11 cellular contexts compared by ENCODE assay signal in genomic region chr7:1052031-1052818, GRCh38. TPM values are rescaled to one million over a fixed set of nuclear protein-coding genes. Genes with fewer than 3 reads are reported as not detected.
DNase-seq lines count a peak whose midpoint lies in the region; ATAC-seq and TF ChIP-seq lines count a peak whose summit lies in the region.
"Had no signal": no experiment of that assay in that cellular context is flagged by ENCODE, and none has a peak within 500 bp of the region (broad histone marks: within the 10 kb centered on the region; RNA-seq: fewer than 3 reads in every experiment).

No MANE protein-coding gene starts in this region.

- H4K20me1 ChIP-seq in H9 (ENCODE audit: control insufficient read depth, insufficient read depth, insufficient read length), result no peaks in the 10 kb centered on the region

- no peak overlapping the region; a peak in 1 of 5 replicates for H3K4me3 Mint-ChIP-seq in H9

- H3K18ac ChIP-seq in H9 (ENCODE audit: insufficient read length, low read depth, low read length), result no peak overlapping the region
- no peak overlapping the region for H3K18ac ChIP-seq in mesenchymal stem cell (ENCODE audit: low read depth in 1 of 2, low read length in 2 of 2)

- no peak overlapping the region for H4K8ac ChIP-seq in H9 (replicated peaks; ENCODE audit: insufficient read length, low read depth, low read length)
- H4K8ac ChIP-seq in mesenchymal stem cell (ENCODE audit: low read length), result no peak overlapping the region

- H3K27ac ChIP-seq in H9 (ENCODE audit: insufficient read length, low read depth, low read length) (no peak overlapping the region), coronary artery (peak overlapping the region; percentile 13 to 79), mesenchymal stem cell (ENCODE audit: low read length, poor library complexity, severe bottlenecking) (no peak overlapping the region), substantia nigra (ENCODE audit: low read depth, low read length, poor library complexity, severe bottlenecking) (peak overlapping the region; percentile 46)

- 0 out of 2 replicates have a peak, but pooled peaks cover 1% of the 10 kb centered on the region for H3K79me2 ChIP-seq in H9 (ENCODE audit: insufficient read depth, low read length)

- no peak overlapping the region for H3K4me2 ChIP-seq in H9 (ENCODE audit: insufficient read depth, insufficient read length, low read length)
- H3K4me2 ChIP-seq in mesenchymal stem cell (ENCODE audit: low read length, poor library complexity, severe bottlenecking), result no peak overlapping the region

- no peaks in the 10 kb centered on the region for H3K9me3 ChIP-seq in H9 (ENCODE audit: control insufficient read depth, low read depth, low read length)
- no peaks in the 10 kb centered on the region for H3K9me3 ChIP-seq in mesenchymal stem cell (ENCODE audit: control insufficient read depth, low read length)

- no peak overlapping the region for H2BK12ac ChIP-seq in H9 (ENCODE audit: insufficient read length, low read depth, low read length)
- H2BK12ac ChIP-seq in mesenchymal stem cell (ENCODE audit: low read length in 2 of 2), result no peak overlapping the region

- H2BK5ac ChIP-seq in H9 (ENCODE audit: insufficient read length, low read length), result no peak overlapping the region
- no peak overlapping the region for H2BK5ac ChIP-seq in mesenchymal stem cell (ENCODE audit: low read depth, low read length, poor library complexity, severe bottlenecking)

- peaks cover 6% of the 10 kb centered on the region; the same call in 1 of the 2 replicates for H3K4me1 ChIP-seq in H9 (ENCODE audit: insufficient read depth, low read length)
- H3K4me1 ChIP-seq in mesenchymal stem cell (ENCODE audit: control insufficient read depth, insufficient read depth, low read depth, low read length), result peaks cover 41% of the 10 kb centered on the region

- H3K4ac ChIP-seq in H9 (ENCODE audit: low read depth, low read length) (no peak overlapping the region; the same call in 1 of the 2 replicates), mesenchymal stem cell (ENCODE audit: low read depth in 1 of 2, low read length in 2 of 2) (no peak overlapping the region)

- no peaks in the 10 kb centered on the region for H3K23me2 ChIP-seq in H9 (ENCODE audit: insufficient read length, low read depth, low read length, poor library complexity, severe bottlenecking)

- H4K5ac ChIP-seq in H9 (ENCODE audit: insufficient read length, low read depth, low read length), result no peak overlapping the region

- H2BK15ac ChIP-seq in H9 (ENCODE audit: low read depth, low read length) (no peak overlapping the region), mesenchymal stem cell (ENCODE audit: low read depth, poor library complexity, severe bottlenecking) (no peak overlapping the region)

- no peak overlapping the region for H2BK20ac ChIP-seq in H9 (ENCODE audit: low read depth, low read length, poor library complexity, severe bottlenecking)

- H4K91ac ChIP-seq in H9 (ENCODE audit: insufficient read length, low read depth, low read length), result peak overlapping the region; percentile 40
- no peak overlapping the region for H4K91ac ChIP-seq in mesenchymal stem cell (ENCODE audit: low read length)

- H2AK5ac ChIP-seq in H9 (ENCODE audit: insufficient read length, low read length), result no peak overlapping the region
- H2AK5ac ChIP-seq in mesenchymal stem cell (ENCODE audit: low read length, severe bottlenecking), result no peak overlapping the region

- peak overlapping the region; percentile 34 to 67 (median 65); a peak in 2 of 7 replicates for H3K27ac Mint-ChIP-seq in H9

- TF ChIP-seq CTCF in H9 (conservative IDR thresholded peaks at IDR 0.05), result no peak
- TF ChIP-seq CTCF in coronary artery (IDR thresholded peaks at IDR 0.05), result no peak

- H3K4me3 ChIP-seq in coronary artery (no peak overlapping the region), mesenchymal stem cell (ENCODE audit: insufficient read depth in 1 of 2, low read depth in 1 of 2, low read length in 2 of 2) (no peak overlapping the region)

- H3K79me1 ChIP-seq in H9 (ENCODE audit: insufficient read depth, low read depth, low read length, poor library complexity, severe bottlenecking) (no peaks in the 10 kb centered on the region), mesenchymal stem cell (replicated peaks; ENCODE audit: low read length, poor library complexity, severe bottlenecking) (peaks cover 46% of the 10 kb centered on the region)

- H3K4me1 Mint-ChIP-seq in H9, result peaks cover 21 to 45% of the 10 kb centered on the region in 2 experiments

- no peaks in the 10 kb centered on the region for H3K27me3 Mint-ChIP-seq in H9 (ENCODE audit: low read depth)

- H3K36me3 ChIP-seq in mesenchymal stem cell (ENCODE audit: control insufficient read depth in 1 of 2, insufficient read depth in 2 of 2, low read depth in 1 of 2, low read length in 2 of 2), result peaks cover 0 to 41% of the 10 kb centered on the region in 2 experiments

- H3K14ac ChIP-seq in H9 (ENCODE audit: insufficient read depth, low read length) (peak overlapping the region; percentile 36; the same call in 1 of the 2 replicates), mesenchymal stem cell (ENCODE audit: low read length in 2 of 2) (no peak overlapping the region)

- ATAC-seq in GM21447 (IDR thresholded peaks at IDR 0.05; ENCODE audit: unreplicated experiment), result no peak

- no peak overlapping the region for H3T11ph ChIP-seq in H9 (ENCODE audit: low read length)

- no peaks in the 10 kb centered on the region for H3K36me3 Mint-ChIP-seq in H9 (ENCODE audit: insufficient read depth in 1 of 3, low read depth in 3 of 3)

- H2BK120ac ChIP-seq in H9 (ENCODE audit: low read depth, low read length, poor library complexity, severe bottlenecking) (no peak overlapping the region), mesenchymal stem cell (ENCODE audit: low read depth, low read length) (no peak overlapping the region)

- H3K9me3 Mint-ChIP-seq in H9, result no peaks in the 10 kb centered on the region; a peak in 1 of 5 replicates

- no peak overlapping the region for H3K9ac ChIP-seq in H9 (ENCODE audit: extremely low read depth, insufficient read length, low read length)
- peak overlapping the region; percentile 24 for H3K9ac ChIP-seq in mesenchymal stem cell (ENCODE audit: low read length)

- H3K23ac ChIP-seq in H9 (ENCODE audit: insufficient read length, low read depth, low read length), result no peak overlapping the region
- H3K23ac ChIP-seq in mesenchymal stem cell (ENCODE audit: low read length in 2 of 2), result no peak overlapping the region

- H2AFZ ChIP-seq in H9 (ENCODE audit: low read length) (no peak overlapping the region), mesenchymal stem cell (ENCODE audit: low read depth, low read length) (no peak overlapping the region)

- DNase-seq in H9 (no peak), coronary artery (ENCODE audit: low spot score) (no peak), mesenchymal stem cell (no peak), substantia nigra (lab: John Stamatoyannopoulos, UW) (peak in 15 of 49 donors; percentile 27 to 86 (median 39)), NAMALWA (ENCODE audit: low spot score) (no peak)
- DNase-seq in effector CD8-positive, alpha-beta T cell (lab: John Stamatoyannopoulos, UW), result no peak
- no peak for DNase-seq in activated CD8-positive, alpha-beta memory T cell treated with anti-CD3 and anti-CD28 coated beads, Interleukin-2, amount 50 U/mL, for 48 hours
- DNase-seq: kidney glomerular epithelial cell, NCI-H1048, SIG-M5 had no signal

- WGBS in H9 (ENCODE audit: extremely low coverage, insufficient read length, low lambda C conversion rate), result no CpG with 5 or more reads among the region's 20 CpGs
- WGBS in mesenchymal stem cell, result 92% methylated on average over 20 of the region's 20 CpGs

- no peak overlapping the region for H3K56ac ChIP-seq in H9 (ENCODE audit: insufficient read length, low read depth, low read length)

- H3K27me3 ChIP-seq in H9 (ENCODE audit: insufficient read depth, low read length) (no peaks in the 10 kb centered on the region), mesenchymal stem cell (ENCODE audit: control insufficient read depth in 1 of 2, insufficient read depth in 1 of 2, low read length in 2 of 2) (no peaks in the 10 kb centered on the region)

RNA-seq across cellular contexts. Expression of gene GPR146, which starts 7.9 kb away (rescaled TPM):
- 1.4 and 1.6 TPM in 2 replicates for total RNA-seq in H9 (2021)
- 0.36 TPM for polyA plus RNA-seq in mesenchymal stem cell (2013, experiment 1 of 2)
- polyA plus RNA-seq in mesenchymal stem cell (2013, experiment 2 of 2), result 0.40 TPM

RNA-seq across cellular contexts. Expression of gene GPER1, which starts 35.7 kb away (rescaled TPM):
- 0.22 TPM in 1 of 2 replicates, not detected in the other for total RNA-seq in H9 (2021)
- polyA plus RNA-seq in mesenchymal stem cell (2013, experiment 1 of 2), result 3.9 TPM
- polyA plus RNA-seq in mesenchymal stem cell (2013, experiment 2 of 2), result 4.0 TPM

Comparison
In these comparisons a context has a peak if more than half of its experiments do, and no peak if none do; other contexts are left out.
1. H3K27ac ChIP-seq: peak in coronary artery (2 of 2) and substantia nigra (single experiment); none in H9 (single experiment) and mesenchymal stem cell (single experiment).